In the genomic region with DNA sequence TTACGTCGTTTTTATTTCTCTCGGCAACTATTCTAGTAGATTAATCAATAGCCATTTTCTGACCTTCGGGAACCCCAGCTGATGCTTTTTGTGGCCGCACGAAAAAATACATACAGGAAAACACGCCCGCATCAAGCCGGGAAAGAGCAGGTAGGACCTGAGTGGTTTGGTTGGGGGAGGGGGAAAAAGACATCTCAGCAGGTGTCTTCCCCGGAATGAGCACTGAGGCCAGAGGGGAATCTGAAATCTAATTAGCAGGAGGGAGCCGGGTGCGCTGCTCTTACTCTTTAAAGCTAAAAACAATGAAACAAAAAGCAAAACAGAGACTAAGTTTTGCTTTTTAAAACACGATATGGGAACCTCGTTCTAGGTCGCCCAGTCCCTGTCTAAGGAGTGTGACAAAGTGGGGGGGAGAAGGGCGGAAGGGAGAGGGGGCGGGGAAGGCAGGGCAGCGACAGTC, we compare ENCODE assay signal across 8 cellular contexts. TPM values are rescaled to one million over a fixed set of nuclear protein-coding genes. Genes with fewer than 3 reads are reported as not detected.
A peak's percentile ranks its signal among the peaks of the same experiment; 100 is the strongest.
DNase-seq lines count a peak whose midpoint lies in the region; ATAC-seq and TF ChIP-seq lines count a peak whose summit lies in the region.

No MANE protein-coding gene starts in this region.

- H3K79me2 ChIP-seq in neural cell (replicated peaks; ENCODE audit: insufficient read depth, low read length) = no peaks in the 10 kb centered on the region

- H3K27me3 Mint-ChIP-seq in chondrocyte (ENCODE audit: low read depth) = peaks cover 66% of the 10 kb centered on the region

- no peak overlapping the region for H3K27ac Mint-ChIP-seq in chondrocyte (ENCODE audit: unreplicated experiment)

- H3K9me3 ChIP-seq in neural cell (ENCODE audit: low read length) = no peaks in the 10 kb centered on the region

- H2AFZ ChIP-seq in neural cell (ENCODE audit: low read depth, low read length) = no peak overlapping the region

- TF ChIP-seq RAD21 in neural cell (conservative IDR thresholded peaks at IDR 0.05) = no peak

- H3K27ac ChIP-seq in neural cell (ENCODE audit: low read length) = no peak overlapping the region

- no peak overlapping the region for H3K9ac ChIP-seq in neural cell (ENCODE audit: low read length)

- no peaks in the 10 kb centered on the region for H3K9me2 ChIP-seq in neural cell (ENCODE audit: insufficient read depth, low read length)

- peak overlapping the region; percentile 37 for H3K4me3 Mint-ChIP-seq in chondrocyte (ENCODE audit: unreplicated experiment)

- peaks cover 98% of the 10 kb centered on the region for H3K27me3 ChIP-seq in neural cell (ENCODE audit: insufficient read depth, low read depth, low read length)

- peaks cover 5% of the 10 kb centered on the region for H3K9me3 Mint-ChIP-seq in chondrocyte (ENCODE audit: low read depth)

- DNase-seq in GM12865 (ENCODE audit: low read depth) (peak; percentile 56), chondrocyte (ENCODE audit: low spot score) (no peak), UCSD-AML1 (lab: John Stamatoyannopoulos, UW; ENCODE audit: unreplicated experiment) (no peak), dermis blood vessel endothelial cell (no peak), 8988T (no peak)
- DNase-seq in stimulated activated CD4-positive, alpha-beta T cell treated with anti-CD3 and anti-CD28 coated beads, Interleukin-2, amount 100 ng/mL, for 48 hours = no peak

- H3K4me2 ChIP-seq in neural cell (ENCODE audit: low read length) = no peak overlapping the region

- H3K36me3 ChIP-seq in neural cell (ENCODE audit: insufficient read depth, low read length) = no peaks in the 10 kb centered on the region

- peaks cover 22% of the 10 kb centered on the region for H3K4me1 Mint-ChIP-seq in chondrocyte (ENCODE audit: low read depth)

- TF ChIP-seq CTCF in GM12865 (IDR thresholded peaks at IDR 0.05; ENCODE audit: insufficient read depth, low read depth, low read length, missing control alignments) (no peak), chondrocyte (IDR thresholded peaks at IDR 0.05) (no peak), neural cell (IDR thresholded peaks at IDR 0.05; ENCODE audit: poor library complexity, severe bottlenecking) (no peak)

- H3F3A ChIP-seq in neural cell (ENCODE audit: insufficient read depth, low read length, poor library complexity, severe bottlenecking) = no peaks in the 10 kb centered on the region

- no peak for TF ChIP-seq EP300 in neural cell (conservative IDR thresholded peaks at IDR 0.05; ENCODE audit: poor library complexity, severe bottlenecking)

- H3K36me3 Mint-ChIP-seq in chondrocyte (ENCODE audit: low read depth) = peaks cover 11% of the 10 kb centered on the region

- peak; percentile 37 for ATAC-seq in HG03064 (IDR thresholded peaks at IDR 0.05; ENCODE audit: low read depth, unreplicated experiment)

- peak overlapping the region; percentile 84 for H3K4me3 ChIP-seq in GM12865 (ENCODE audit: low read depth, low read length)
- peak overlapping the region; percentile 49 for H3K4me3 ChIP-seq in neural cell (ENCODE audit: low read length)

- H4K20me1 ChIP-seq in neural cell (ENCODE audit: insufficient read depth) = no peaks in the 10 kb centered on the region

TF ChIP-seq in neural cell, 6 proteins besides CTCF, POLR2A, EP300 and RAD21:
- TF ChIP-seq, protein P1, sequence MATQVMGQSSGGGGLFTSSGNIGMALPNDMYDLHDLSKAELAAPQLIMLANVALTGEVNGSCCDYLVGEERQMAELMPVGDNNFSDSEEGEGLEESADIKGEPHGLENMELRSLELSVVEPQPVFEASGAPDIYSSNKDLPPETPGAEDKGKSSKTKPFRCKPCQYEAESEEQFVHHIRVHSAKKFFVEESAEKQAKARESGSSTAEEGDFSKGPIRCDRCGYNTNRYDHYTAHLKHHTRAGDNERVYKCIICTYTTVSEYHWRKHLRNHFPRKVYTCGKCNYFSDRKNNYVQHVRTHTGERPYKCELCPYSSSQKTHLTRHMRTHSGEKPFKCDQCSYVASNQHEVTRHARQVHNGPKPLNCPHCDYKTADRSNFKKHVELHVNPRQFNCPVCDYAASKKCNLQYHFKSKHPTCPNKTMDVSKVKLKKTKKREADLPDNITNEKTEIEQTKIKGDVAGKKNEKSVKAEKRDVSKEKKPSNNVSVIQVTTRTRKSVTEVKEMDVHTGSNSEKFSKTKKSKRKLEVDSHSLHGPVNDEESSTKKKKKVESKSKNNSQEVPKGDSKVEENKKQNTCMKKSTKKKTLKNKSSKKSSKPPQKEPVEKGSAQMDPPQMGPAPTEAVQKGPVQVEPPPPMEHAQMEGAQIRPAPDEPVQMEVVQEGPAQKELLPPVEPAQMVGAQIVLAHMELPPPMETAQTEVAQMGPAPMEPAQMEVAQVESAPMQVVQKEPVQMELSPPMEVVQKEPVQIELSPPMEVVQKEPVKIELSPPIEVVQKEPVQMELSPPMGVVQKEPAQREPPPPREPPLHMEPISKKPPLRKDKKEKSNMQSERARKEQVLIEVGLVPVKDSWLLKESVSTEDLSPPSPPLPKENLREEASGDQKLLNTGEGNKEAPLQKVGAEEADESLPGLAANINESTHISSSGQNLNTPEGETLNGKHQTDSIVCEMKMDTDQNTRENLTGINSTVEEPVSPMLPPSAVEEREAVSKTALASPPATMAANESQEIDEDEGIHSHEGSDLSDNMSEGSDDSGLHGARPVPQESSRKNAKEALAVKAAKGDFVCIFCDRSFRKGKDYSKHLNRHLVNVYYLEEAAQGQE (IDR thresholded peaks at IDR 0.05; ENCODE audit: borderline replicate concordance) = no peak
- no peak for TF ChIP-seq TAF1 (IDR thresholded peaks at IDR 0.05; ENCODE audit: low read depth)
- TF ChIP-seq POLR2AphosphoS5 (IDR thresholded peaks at IDR 0.05) = no peak
- TF ChIP-seq MXI1 (conservative IDR thresholded peaks at IDR 0.05; ENCODE audit: poor library complexity, severe bottlenecking) = no peak
- TF ChIP-seq SMC3 (conservative IDR thresholded peaks at IDR 0.05; ENCODE audit: poor library complexity) = no peak
- no peak for TF ChIP-seq EZH2 (IDR thresholded peaks at IDR 0.05; ENCODE audit: borderline replicate concordance, insufficient read depth, low read length, poor library complexity, severe bottlenecking)
TF ChIP-seq in neural cell: peak in this region for 0.

RNA-seq across cellular contexts. Expression of a gene that starts 0.5 kb away (rescaled TPM):
- total RNA-seq in chondrocyte (not detected in 3 replicates), dermis blood vessel endothelial cell (not detected in 2 replicates)
- polyA plus RNA-seq in neural cell = 0.14 TPM in 1 of 2 replicates, not detected in the other
- polyA minus RNA-seq in neural cell = not detected in 2 replicates

RNA-seq across cellular contexts. Expression of a gene that starts 45.6 kb away (rescaled TPM):
- total RNA-seq in chondrocyte (7.5 to 11.6 TPM (median 8.5 TPM) in 3 replicates), dermis blood vessel endothelial cell (13.8 and 20.8 TPM in 2 replicates)
- polyA plus RNA-seq in neural cell = 31.3 and 46.8 TPM in 2 replicates
- 36.8 and 37.5 TPM in 2 replicates for polyA minus RNA-seq in neural cell
